35 cellular contexts compared by ENCODE assay signal in genomic region chr9:132539071-132539470, GRCh38. TPM values are rescaled to one million over a fixed set of nuclear protein-coding genes. Genes with fewer than 3 reads are reported as not detected.
"Had no signal": no experiment of that assay in that cellular context is flagged by ENCODE, and none has a peak within 500 bp of the region (broad histone marks: within the 10 kb centered on the region; RNA-seq: fewer than 3 reads in every experiment).

No MANE protein-coding gene starts in this region.

- H3K4me1 Mint-ChIP-seq: immature natural killer cell; naive B cell; stimulated activated effector memory CD8-positive, alpha-beta T cell treated with anti-CD3 and anti-CD28 coated beads, Interleukin-12 subunit alpha, Interleukin-12 subunit beta, amount 100 ng/mL, for 72 hours had no signal

- H3K36me3 ChIP-seq: gastroesophageal sphincter, heart left ventricle, lower lobe of right lung, neutrophil, prostate gland, right atrium auricular region, thoracic aorta, vagina had no signal

- H3K4me3 ChIP-seq: dorsolateral prefrontal cortex, gastroesophageal sphincter, heart left ventricle, lower lobe of right lung, prostate gland, right atrium auricular region, smooth muscle cell, thoracic aorta, tibial nerve, vagina had no signal

- ATAC-seq: esophagus mucosa; gastroesophageal sphincter; heart left ventricle; left ventricle myocardium superior; lower lobe of right lung; natural killer cell treated with Interleukin-12 subunit alpha and Interleukin-12 subunit beta and Interleukin-15 and Interleukin-18, amount 100 ng/mL, for 72 hours; sciatic nerve; stimulated activated effector memory CD8-positive, alpha-beta T cell treated with anti-CD3 and anti-CD28 coated beads, Interleukin-12 subunit alpha, Interleukin-12 subunit beta, amount 100 ng/mL, for 72 hours; stimulated activated naive CD8-positive, alpha-beta T cell treated with anti-CD3 and anti-CD28 coated beads, Interleukin-15, Interleukin-2, amounts not matched to agents 100 U/mL and 50 U/mL, for 24 hours had no signal

- H3K27ac ChIP-seq: dorsolateral prefrontal cortex, epithelial cell of prostate, gastroesophageal sphincter, heart left ventricle, lower lobe of right lung, neutrophil, parathyroid adenoma, prostate gland, right atrium auricular region, thoracic aorta, tibial nerve, vagina had no signal

- H3K9ac ChIP-seq: parathyroid adenoma had no signal

- H3K9me3 Mint-ChIP-seq: natural killer cell treated with Interleukin-12 subunit alpha and Interleukin-12 subunit beta and Interleukin-15 and Interleukin-18, amount 100 ng/mL, for 72 hours had no signal

- H3K9me3 ChIP-seq: neutrophil, prostate gland, vagina had no signal

- DNase-seq: dorsolateral prefrontal cortex; effector CD4-positive, alpha-beta T cell; endodermal cell; foreskin fibroblast; heart left ventricle; hypothalamus; immature natural killer cell; islet precursor cell; kidney glomerular epithelial cell; left ventricle myocardium superior; lower lobe of right lung; naive B cell; stimulated activated CD4-positive, alpha-beta T cell treated with anti-CD3 and anti-CD28 coated beads, Interleukin-12 subunit alpha, Interleukin-12 subunit beta, amount 100 ng/mL, for 4 hours; stimulated activated CD4-positive, alpha-beta T cell treated with anti-CD3 and anti-CD28 coated beads, Interleukin-1b, Interleukin-23, amount 100 ng/mL, for 48 hours; stimulated activated CD4-positive, alpha-beta T cell treated with anti-CD3 and anti-CD28 coated beads, Interleukin-4, amount 100 ng/mL, for 1 hour; stimulated activated naive CD8-positive, alpha-beta T cell treated with anti-CD3 and anti-CD28 coated beads, Interleukin-15, Interleukin-2, amounts not matched to agents 100 U/mL and 50 U/mL, for 24 hours; substantia nigra had no signal

- H3K27ac Mint-ChIP-seq: endodermal cell; immature natural killer cell; naive B cell; natural killer cell treated with Interleukin-12 subunit alpha and Interleukin-12 subunit beta and Interleukin-15 and Interleukin-18, amount 100 ng/mL, for 72 hours; stimulated activated effector memory CD8-positive, alpha-beta T cell treated with anti-CD3 and anti-CD28 coated beads, Interleukin-12 subunit alpha, Interleukin-12 subunit beta, amount 100 ng/mL, for 72 hours had no signal

- H3K4me3 Mint-ChIP-seq: endodermal cell; immature natural killer cell; naive B cell; natural killer cell treated with Interleukin-12 subunit alpha and Interleukin-12 subunit beta and Interleukin-15 and Interleukin-18, amount 100 ng/mL, for 72 hours; neural crest cell; stimulated activated effector memory CD8-positive, alpha-beta T cell treated with anti-CD3 and anti-CD28 coated beads, Interleukin-12 subunit alpha, Interleukin-12 subunit beta, amount 100 ng/mL, for 72 hours had no signal

- H3K4me1 ChIP-seq: heart left ventricle, lower lobe of right lung, parathyroid adenoma, prostate gland, right atrium auricular region, tibial nerve, vagina had no signal

- H3K36me3 Mint-ChIP-seq: immature natural killer cell; naive B cell; natural killer cell treated with Interleukin-12 subunit alpha and Interleukin-12 subunit beta and Interleukin-15 and Interleukin-18, amount 100 ng/mL, for 72 hours; stimulated activated effector memory CD8-positive, alpha-beta T cell treated with anti-CD3 and anti-CD28 coated beads, Interleukin-12 subunit alpha, Interleukin-12 subunit beta, amount 100 ng/mL, for 72 hours had no signal

- H3K27me3 ChIP-seq: heart left ventricle, right atrium auricular region, tibial nerve, vagina had no signal

RNA-seq across cellular contexts. Expression of gene BARHL1, which starts 43.3 kb away (rescaled TPM):
- total RNA-seq: dorsolateral prefrontal cortex; endodermal cell; esophagus mucosa; gastroesophageal sphincter; heart left ventricle; left ventricle myocardium superior; lower lobe of right lung; mononuclear cell; natural killer cell treated with Interleukin-12 subunit alpha and Interleukin-12 subunit beta and Interleukin-15 and Interleukin-18, amount 100 ng/mL, for 72 hours; neural crest cell; omental fat pad; prostate gland; right atrium auricular region; sciatic nerve; smooth muscle cell; thoracic aorta; tibial nerve; ureter; vagina had no signal
